Comparison of ENCODE assay signal across 1 cellular context in genomic region chr17:73013816-73014663, GRCh38.
TF ChIP-seq lines count a peak whose summit lies in the region.

No MANE protein-coding gene starts in this region.

TF ChIP-seq in HEK293, 187 proteins besides CTCF, POLR2A, EP300 and RAD21 (continued from another document):
- TF ChIP-seq ZNF280D (tag by site-specific recombination; IDR thresholded peaks at IDR 0.05), result no peak
- TF ChIP-seq ZNF302 (tag by site-specific recombination; IDR thresholded peaks at IDR 0.05; ENCODE audit: low read depth), result no peak
- TF ChIP-seq ZNF785 (tag by site-specific recombination; IDR thresholded peaks at IDR 0.05), result no peak
- no peak for TF ChIP-seq ZSCAN4 (tag by site-specific recombination; IDR thresholded peaks at IDR 0.05)
- no peak for TF ChIP-seq ZNF433 (tag by site-specific recombination; IDR thresholded peaks at IDR 0.05; ENCODE audit: low read depth)
- no peak for TF ChIP-seq ZNF555 (tag by site-specific recombination; conservative IDR thresholded peaks at IDR 0.05)
- 0 out of 2 replicates have a peak, but pooled peaks have one; percentile 23 for TF ChIP-seq ZNF561 (tag by site-specific recombination; IDR thresholded peaks at IDR 0.05; ENCODE audit: borderline replicate concordance)
- TF ChIP-seq ATF2 (tag by site-specific recombination; IDR thresholded peaks at IDR 0.05; ENCODE audit: low read depth), result no peak
- no peak for TF ChIP-seq ZNF654 (tag by site-specific recombination; IDR thresholded peaks at IDR 0.05; ENCODE audit: low read depth)
- no peak for TF ChIP-seq MZF1 (tag by site-specific recombination; IDR thresholded peaks at IDR 0.05; ENCODE audit: borderline replicate concordance)
- no peak for TF ChIP-seq BCL6B (tag by site-specific recombination; IDR thresholded peaks at IDR 0.05)
- TF ChIP-seq IKZF3 (tag by site-specific recombination; IDR thresholded peaks at IDR 0.05), result 0 out of 2 replicates have a peak, but pooled peaks have one; percentile 8
- TF ChIP-seq ZNF223 (tag by site-specific recombination; IDR thresholded peaks at IDR 0.05), result no peak
- no peak for TF ChIP-seq ZNF114 (tag by site-specific recombination; IDR thresholded peaks at IDR 0.05)
- peak; percentile 21; the same call in 1 of the 2 replicates for TF ChIP-seq PATZ1 (tag by site-specific recombination; IDR thresholded peaks at IDR 0.05)
- peak; percentile 19; the same call in 1 of the 2 replicates for TF ChIP-seq GLIS2 (tag by site-specific recombination; IDR thresholded peaks at IDR 0.05)
- no peak for TF ChIP-seq ZNF133 (tag by site-specific recombination; IDR thresholded peaks at IDR 0.05)
- TF ChIP-seq BCL11A (tag by site-specific recombination; IDR thresholded peaks at IDR 0.05; ENCODE audit: low read depth), result no peak
- no peak for TF ChIP-seq ZNF350 (tag by site-specific recombination; IDR thresholded peaks at IDR 0.05)
- peak; percentile 70; the same call in 1 of the 2 replicates for TF ChIP-seq SP7 (tag by site-specific recombination; IDR thresholded peaks at IDR 0.05)
- no peak for TF ChIP-seq ELK4 (IDR thresholded peaks at IDR 0.05; ENCODE audit: borderline replicate concordance, low read depth, low read length)
- TF ChIP-seq ZNF548 (tag by site-specific recombination; IDR thresholded peaks at IDR 0.05), result no peak
- TF ChIP-seq ZFP37 (tag by site-specific recombination; IDR thresholded peaks at IDR 0.05), result no peak
- TF ChIP-seq ZNF660 (tag by site-specific recombination; IDR thresholded peaks at IDR 0.05), result no peak
- no peak for TF ChIP-seq ZNF707 (tag by site-specific recombination; IDR thresholded peaks at IDR 0.05)
- TF ChIP-seq ZNF239 (tag by site-specific recombination; IDR thresholded peaks at IDR 0.05), result no peak
- no peak for TF ChIP-seq ZNF24 (tag by site-specific recombination; IDR thresholded peaks at IDR 0.05)
- no peak for TF ChIP-seq ZNF518A (tag by site-specific recombination; conservative IDR thresholded peaks at IDR 0.05; ENCODE audit: low read depth)
- peak; percentile 91 for TF ChIP-seq ZNF121 (tag by site-specific recombination; IDR thresholded peaks at IDR 0.05)
- TF ChIP-seq GFI1B (tag by site-specific recombination; IDR thresholded peaks at IDR 0.05), result no peak
- 0 out of 2 replicates have a peak, but pooled peaks have one; percentile 20 for TF ChIP-seq ZNF341 (tag by site-specific recombination; IDR thresholded peaks at IDR 0.05; ENCODE audit: low read depth)
- TF ChIP-seq FEZF1 (tag by site-specific recombination; IDR thresholded peaks at IDR 0.05), result peak; percentile 11; the same call in 1 of the 2 replicates
- no peak for TF ChIP-seq ZNF837 (tag by site-specific recombination; IDR thresholded peaks at IDR 0.05)
- TF ChIP-seq ZNF843 (tag by site-specific recombination; IDR thresholded peaks at IDR 0.05), result no peak
- TF ChIP-seq ZBTB17 (tag by site-specific recombination; IDR thresholded peaks at IDR 0.05), result peak; percentile 36; the same call in 1 of the 2 replicates
- TF ChIP-seq YY1 (tag by site-specific recombination; IDR thresholded peaks at IDR 0.05), result no peak
- TF ChIP-seq GLI4 (tag by site-specific recombination; IDR thresholded peaks at IDR 0.05), result no peak
